Comparison of ENCODE assay signal across 22 cellular contexts in genomic region chr14:105629886-105630215, GRCh38.
A peak's percentile ranks its signal among the peaks of the same experiment; 100 is the strongest.
DNase-seq lines count a peak whose midpoint lies in the region; ATAC-seq and TF ChIP-seq lines count a peak whose summit lies in the region.
"Had no signal": no experiment of that assay in that cellular context is flagged by ENCODE, and none has a peak within 500 bp of the region (broad histone marks: within the 10 kb centered on the region; RNA-seq: fewer than 3 reads in every experiment).

No MANE protein-coding gene starts in this region.

- H3K27me3 ChIP-seq in thyroid gland: no peaks in the 10 kb centered on the region
- H3K27me3 ChIP-seq: Peyer's patch had no signal

- intact Hi-C loops in activated B cell treated with CpG ODN at 0.5 μM for 24 hours (cut with micrococcal nuclease): no loop called here
- intact Hi-C loops in thyroid gland (cut with DNase I): no loop called here

- peak overlapping the region; percentile 23 for H3K27ac Mint-ChIP-seq in activated naive CD8-positive, alpha-beta T cell treated with anti-CD3 and anti-CD28 coated beads, Interleukin-2, amount 10 ng/mL, durations not matched to agents 7 days and 5 days
- no peak overlapping the region for H3K27ac Mint-ChIP-seq in activated naive CD8-positive, alpha-beta T cell treated with anti-CD3 and anti-CD28 coated beads, Interleukin-2, amount 50 U/mL, for 24 hours
- H3K27ac Mint-ChIP-seq in IgD-negative memory B cell (peak overlapping the region in 1 of 3 donors; percentile 59), activated B cell treated with CpG ODN at 0.5 μM for 24 hours (no peak overlapping the region)
- H3K27ac Mint-ChIP-seq: T-helper 1 cell treated with Interleukin-12 subunit alpha and Interleukin-12 subunit beta and Interleukin-4 antibody, amounts not matched to agents 30 μg/mL and 1 μg/mL, for 36 hours had no signal

- H3K27ac ChIP-seq in thyroid gland: no peak overlapping the region
- H3K27ac ChIP-seq: HL-60, Peyer's patch, SK-N-MC had no signal

- no peaks in the 10 kb centered on the region for H3K27me3 Mint-ChIP-seq in activated naive CD8-positive, alpha-beta T cell treated with anti-CD3 and anti-CD28 coated beads, Interleukin-2, amount 10 ng/mL, durations not matched to agents 7 days and 5 days
- no peaks in the 10 kb centered on the region for H3K27me3 Mint-ChIP-seq in activated naive CD8-positive, alpha-beta T cell treated with anti-CD3 and anti-CD28 coated beads, Interleukin-2, amount 50 U/mL, for 24 hours
- H3K27me3 Mint-ChIP-seq in IgD-negative memory B cell (peaks cover 3% of the 10 kb centered on the region), activated B cell treated with CpG ODN at 0.5 μM for 24 hours (no peaks in the 10 kb centered on the region)

- POLR2A ChIA-PET in activated naive CD8-positive, alpha-beta T cell treated with anti-CD3 and anti-CD28 coated beads, Interleukin-2, amount 10 ng/mL, durations not matched to agents 7 days and 5 days (lab: Charles Lee): no interaction called here
- POLR2A ChIA-PET in activated B cell treated with CpG ODN at 0.5 μM for 24 hours (lab: Charles Lee): interaction anchor here (0.6 to 1.8 kb wide), 3 partner anchors 17 to 722 kb away, joined by 3 to 9 read pairs (median 6); no protein-coding TSS in a partner anchor

- H3K4me1 ChIP-seq in thyroid gland: peaks cover under 1 to 14% of the 10 kb centered on the region in 2 donors
- H3K4me1 ChIP-seq: Peyer's patch had no signal

- peaks cover 3% of the 10 kb centered on the region for H3K4me1 Mint-ChIP-seq in activated naive CD8-positive, alpha-beta T cell treated with anti-CD3 and anti-CD28 coated beads, Interleukin-2, amount 10 ng/mL, durations not matched to agents 7 days and 5 days
- peaks cover 3% of the 10 kb centered on the region for H3K4me1 Mint-ChIP-seq in activated naive CD8-positive, alpha-beta T cell treated with anti-CD3 and anti-CD28 coated beads, Interleukin-2, amount 50 U/mL, for 24 hours
- peaks cover 10 to 18% (median 15%) of the 10 kb centered on the region in 3 donors for H3K4me1 Mint-ChIP-seq in IgD-negative memory B cell
- H3K4me1 Mint-ChIP-seq in activated B cell treated with CpG ODN at 0.5 μM for 24 hours: peaks cover 33% of the 10 kb centered on the region

- H3K36me3 Mint-ChIP-seq in activated naive CD8-positive, alpha-beta T cell treated with anti-CD3 and anti-CD28 coated beads, Interleukin-2, amount 10 ng/mL, durations not matched to agents 7 days and 5 days: no peaks in the 10 kb centered on the region
- H3K36me3 Mint-ChIP-seq in activated naive CD8-positive, alpha-beta T cell treated with anti-CD3 and anti-CD28 coated beads, Interleukin-2, amount 50 U/mL, for 24 hours (ENCODE audit: low read depth): no peaks in the 10 kb centered on the region
- H3K36me3 Mint-ChIP-seq in IgD-negative memory B cell (no peaks in the 10 kb centered on the region), activated B cell treated with CpG ODN at 0.5 μM for 24 hours (ENCODE audit: low read depth) (peaks cover 3% of the 10 kb centered on the region)

- no peaks in the 10 kb centered on the region for H3K9me3 ChIP-seq in thyroid gland
- H3K9me3 ChIP-seq: Peyer's patch had no signal

- no peak for DNase-seq in activated naive CD8-positive, alpha-beta T cell treated with anti-CD3 and anti-CD28 coated beads, Interleukin-2, amount 10 ng/mL, durations not matched to agents 7 days and 5 days
- no peak for DNase-seq in activated naive CD8-positive, alpha-beta T cell treated with anti-CD3 and anti-CD28 coated beads, Interleukin-2, amount 50 U/mL, for 24 hours
- DNase-seq in activated B cell treated with CpG ODN at 0.5 μM for 24 hours (no peak), thyroid gland (peak; percentile 65 to 78), HCEC 1CT (no peak)
- DNase-seq: NCI-H1105, NCI-H1436 treated with DMSO at 0.1 percent for 48 hours, NCI-H187 treated with DMSO at 0.1 percent for 48 hours, NCI-H2171 treated with DMSO at 0.1 percent for 48 hours, NCI-H345, NCI-H510A treated with DMSO at 0.1 percent for 48 hours, NCI-H748 treated with DMSO at 0.1 percent for 48 hours, SIG-M5, SW 1271 had no signal

- H3K36me3 ChIP-seq in thyroid gland: no peaks in the 10 kb centered on the region
- H3K36me3 ChIP-seq: Peyer's patch had no signal

- no peak for TF ChIP-seq CTCF in activated B cell treated with CpG ODN at 0.5 μM for 24 hours (IDR thresholded peaks at IDR 0.05)
- TF ChIP-seq CTCF in thyroid gland (IDR thresholded peaks at IDR 0.05): no peak

- TF ChIP-seq POLR2A in thyroid gland (IDR thresholded peaks at IDR 0.05): no peak

- no peak overlapping the region for H3K4me3 ChIP-seq in thyroid gland (replicated peaks in 1 of 3)
- H3K4me3 ChIP-seq: GM12878, Peyer's patch, SK-N-MC had no signal

- CTCF ChIA-PET in activated B cell treated with CpG ODN at 0.5 μM for 24 hours (lab: Charles Lee): no interaction called here

- no peak for ATAC-seq in activated naive CD8-positive, alpha-beta T cell treated with anti-CD3 and anti-CD28 coated beads, Interleukin-2, amount 10 ng/mL, durations not matched to agents 7 days and 5 days (ENCODE audit: low read depth)
- ATAC-seq in activated naive CD8-positive, alpha-beta T cell treated with anti-CD3 and anti-CD28 coated beads, Interleukin-2, amount 50 U/mL, for 24 hours: no peak
- ATAC-seq in activated B cell treated with CpG ODN at 0.5 μM for 24 hours (ENCODE audit: low read depth): no peak
- no peak for ATAC-seq in GM19324 (IDR thresholded peaks at IDR 0.05; ENCODE audit: low FRiP score, unreplicated experiment)
- ATAC-seq in GM19467 (IDR thresholded peaks at IDR 0.05; ENCODE audit: unreplicated experiment): no peak

- H3K4me3 Mint-ChIP-seq in activated naive CD8-positive, alpha-beta T cell treated with anti-CD3 and anti-CD28 coated beads, Interleukin-2, amount 10 ng/mL, durations not matched to agents 7 days and 5 days: no peak overlapping the region
- no peak overlapping the region for H3K4me3 Mint-ChIP-seq in activated naive CD8-positive, alpha-beta T cell treated with anti-CD3 and anti-CD28 coated beads, Interleukin-2, amount 50 U/mL, for 24 hours
- H3K4me3 Mint-ChIP-seq in IgD-negative memory B cell (peak overlapping the region in 3 of 4 donors; percentile 20 to 85 (median 80)), activated B cell treated with CpG ODN at 0.5 μM for 24 hours (peak overlapping the region; percentile 76)
- H3K4me3 Mint-ChIP-seq: T-helper 1 cell treated with Interleukin-12 subunit alpha and Interleukin-12 subunit beta and Interleukin-4 antibody, amounts not matched to agents 30 μg/mL and 1 μg/mL, for 36 hours had no signal

- H3K9me3 Mint-ChIP-seq in activated naive CD8-positive, alpha-beta T cell treated with anti-CD3 and anti-CD28 coated beads, Interleukin-2, amount 10 ng/mL, durations not matched to agents 7 days and 5 days: peaks cover 2% of the 10 kb centered on the region
- H3K9me3 Mint-ChIP-seq in activated naive CD8-positive, alpha-beta T cell treated with anti-CD3 and anti-CD28 coated beads, Interleukin-2, amount 50 U/mL, for 24 hours: peaks cover 5% of the 10 kb centered on the region
- H3K9me3 Mint-ChIP-seq in IgD-negative memory B cell: peaks cover 1 to 5% (median 3%) of the 10 kb centered on the region in 3 donors
- peaks cover 6% of the 10 kb centered on the region for H3K9me3 Mint-ChIP-seq in activated B cell treated with CpG ODN at 0.5 μM for 24 hours

- WGBS in thyroid gland, 2 donors: 60 to 63% methylated on average over 1 of the region's 5 CpGs

Comparison
In these comparisons a context has a peak if more than half of its experiments do, and no peak if none do; other contexts are left out.
1. DNase-seq: peak in thyroid gland (2 of 2); none in activated naive CD8-positive, alpha-beta T cell treated with anti-CD3 and anti-CD28 coated beads, Interleukin-2, amount 10 ng/mL, durations not matched to agents 7 days and 5 days (single experiment), activated naive CD8-positive, alpha-beta T cell treated with anti-CD3 and anti-CD28 coated beads, Interleukin-2, amount 50 U/mL, for 24 hours (single experiment), activated B cell treated with CpG ODN at 0.5 μM for 24 hours (single experiment) and HCEC 1CT (single experiment).
2. H3K4me3 Mint-ChIP-seq: peak in IgD-negative memory B cell (3 of 4) and activated B cell treated with CpG ODN at 0.5 μM for 24 hours (single experiment); none in activated naive CD8-positive, alpha-beta T cell treated with anti-CD3 and anti-CD28 coated beads, Interleukin-2, amount 10 ng/mL, durations not matched to agents 7 days and 5 days (single experiment) and activated naive CD8-positive, alpha-beta T cell treated with anti-CD3 and anti-CD28 coated beads, Interleukin-2, amount 50 U/mL, for 24 hours (single experiment).